ENCODE assay signal across 31 cellular contexts in the genomic region with DNA sequence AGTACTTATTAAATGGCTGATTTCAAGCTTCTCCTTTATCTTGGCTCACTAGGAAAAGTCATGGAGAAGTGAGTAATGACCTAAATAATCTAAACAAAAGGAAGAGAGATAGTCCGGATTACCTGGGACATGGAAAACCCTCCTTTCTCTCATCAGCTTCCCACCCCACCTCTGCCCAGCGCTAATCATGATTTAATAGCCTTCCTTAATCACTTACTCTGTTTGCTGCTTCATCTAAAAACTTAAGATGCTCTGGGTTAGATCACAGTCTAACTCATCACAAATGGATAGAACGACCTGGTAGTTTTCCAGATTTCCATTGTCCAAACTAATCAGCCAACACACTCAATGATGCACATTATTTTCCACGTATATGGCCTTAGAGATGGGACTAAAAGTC.
"Had no signal": no experiment of that assay in that cellular context is flagged by ENCODE, and none has a peak within 500 bp of the region (broad histone marks: within the 10 kb centered on the region; RNA-seq: fewer than 3 reads in every experiment).

No MANE protein-coding gene starts in this region.

- DNase-seq: activated B cell treated with CpG ODN at 0.5 μM for 24 hours; activated CD4-positive, alpha-beta memory T cell treated with anti-CD3 and anti-CD28 coated beads for 36 hours; activated CD4-positive, alpha-beta T cell treated with anti-CD3 and anti-CD28 coated beads for 4 hours; activated CD4-positive, alpha-beta T cell treated with anti-CD3 and anti-CD28 coated beads, Interleukin-2, amount 50 U/mL, for 1 hour; activated CD4-positive, CD25-positive, alpha-beta regulatory T cell treated with anti-CD3 and anti-CD28 coated beads, Interleukin-2, amount 50 U/mL, for 72 hours; activated CD8-positive, alpha-beta memory T cell treated with anti-CD3 and anti-CD28 coated beads, Interleukin-2, amount 50 U/mL, for 4 hours; activated gamma-delta T cell treated with Interleukin-2 at 50 U/mL for 16 hours; activated naive CD4-positive, alpha-beta T cell treated with anti-CD3 and anti-CD28 coated beads for 36 hours; activated naive CD8-positive, alpha-beta T cell treated with anti-CD3 and anti-CD28 coated beads, Interleukin-2, amount 50 U/mL, for 24 hours; activated T-cell treated with anti-CD3 and anti-CD28 coated beads for 4 hours; activated T-cell treated with anti-CD3 and anti-CD28 coated beads, Interleukin-2, amount 50 U/mL, for 4 hours; anterior cingulate cortex; central memory CD4-positive, alpha-beta T cell; NCI-H1105; NCI-H1417 treated with DMSO at 0.1 percent for 48 hours; NCI-H187 treated with DMSO at 0.1 percent for 48 hours; NCI-H2081; NCI-H2171 treated with DMSO at 0.1 percent for 48 hours; NCI-H2227 treated with DMSO at 0.1 percent for 48 hours; NCI-H446; NCI-H510A treated with DMSO at 0.1 percent for 48 hours; NCI-H526 treated with DMSO at 0.1 percent for 48 hours; NCI-H774; SHP77; SJCRH30; T1000 had no signal

- H3K36me3 Mint-ChIP-seq: activated CD4-positive, alpha-beta memory T cell treated with anti-CD3 and anti-CD28 coated beads for 36 hours; activated naive CD8-positive, alpha-beta T cell; brain had no signal

- H3K27ac Mint-ChIP-seq: activated B cell treated with CpG ODN at 0.5 μM for 24 hours; activated CD4-positive, alpha-beta memory T cell treated with anti-CD3 and anti-CD28 coated beads for 36 hours; activated naive CD4-positive, alpha-beta T cell treated with anti-CD3 and anti-CD28 coated beads for 36 hours; activated naive CD8-positive, alpha-beta T cell; activated naive CD8-positive, alpha-beta T cell treated with anti-CD3 and anti-CD28 coated beads, Interleukin-2, amount 50 U/mL, for 24 hours; activated T-helper 1 cell treated with anti-CD3 and anti-CD28 coated beads, Interleukin-12 subunit alpha, Interleukin-12 subunit beta, Interleukin-2, Interleukin-4 antibody, amounts not matched to agents 30 ng/mL and 10 ng/mL and 1 ng/mL, durations not matched to agents 14 hours and 24 hours and 36 hours had no signal

- H3K9me3 Mint-ChIP-seq: activated B cell treated with CpG ODN at 0.5 μM for 24 hours; activated CD4-positive, alpha-beta memory T cell treated with anti-CD3 and anti-CD28 coated beads for 36 hours; activated naive CD4-positive, alpha-beta T cell treated with anti-CD3 and anti-CD28 coated beads for 36 hours; activated naive CD8-positive, alpha-beta T cell treated with anti-CD3 and anti-CD28 coated beads, Interleukin-2, amount 50 U/mL, for 24 hours; activated T-cell treated with anti-CD3 and anti-CD28 coated beads, Interleukin-2, amount 50 U/mL, for 4 hours; activated T-helper 1 cell treated with anti-CD3 and anti-CD28 coated beads, Interleukin-12 subunit alpha, Interleukin-12 subunit beta, Interleukin-2, Interleukin-4 antibody, amounts not matched to agents 30 ng/mL and 10 ng/mL and 1 ng/mL, durations not matched to agents 14 hours and 24 hours and 36 hours; brain had no signal

- H3K9me3 ChIP-seq: SJCRH30 had no signal

- H3K27me3 ChIP-seq: SJCRH30 had no signal

- H3K27me3 Mint-ChIP-seq: brain had no signal

- H3K4me3 ChIP-seq: SJCRH30, SK-N-MC had no signal

- H3K4me3 Mint-ChIP-seq: activated B cell treated with CpG ODN at 0.5 μM for 24 hours; activated CD4-positive, alpha-beta memory T cell treated with anti-CD3 and anti-CD28 coated beads for 36 hours; activated naive CD4-positive, alpha-beta T cell treated with anti-CD3 and anti-CD28 coated beads for 36 hours; activated naive CD8-positive, alpha-beta T cell; activated naive CD8-positive, alpha-beta T cell treated with anti-CD3 and anti-CD28 coated beads, Interleukin-2, amount 50 U/mL, for 24 hours; activated T-cell treated with anti-CD3 and anti-CD28 coated beads, Interleukin-2, amount 50 U/mL, for 4 hours; activated T-helper 1 cell treated with anti-CD3 and anti-CD28 coated beads, Interleukin-12 subunit alpha, Interleukin-12 subunit beta, Interleukin-2, Interleukin-4 antibody, amounts not matched to agents 30 ng/mL and 10 ng/mL and 1 ng/mL, durations not matched to agents 14 hours and 24 hours and 36 hours; brain had no signal

- H3K36me3 ChIP-seq: SJCRH30 had no signal

- H3K4me1 Mint-ChIP-seq: activated naive CD8-positive, alpha-beta T cell treated with anti-CD3 and anti-CD28 coated beads, Interleukin-2, amount 50 U/mL, for 24 hours had no signal

- H3K27ac ChIP-seq: SJCRH30, SK-N-MC had no signal

- H3K4me1 ChIP-seq: SJCRH30 had no signal

- ATAC-seq: activated naive CD8-positive, alpha-beta T cell treated with anti-CD3 and anti-CD28 coated beads, Interleukin-2, amount 50 U/mL, for 24 hours; activated T-cell treated with anti-CD3 and anti-CD28 coated beads, Interleukin-2, amount 50 U/mL, for 4 hours; Panc1 had no signal
